1 cellular context compared by ENCODE assay signal in the genomic region with DNA sequence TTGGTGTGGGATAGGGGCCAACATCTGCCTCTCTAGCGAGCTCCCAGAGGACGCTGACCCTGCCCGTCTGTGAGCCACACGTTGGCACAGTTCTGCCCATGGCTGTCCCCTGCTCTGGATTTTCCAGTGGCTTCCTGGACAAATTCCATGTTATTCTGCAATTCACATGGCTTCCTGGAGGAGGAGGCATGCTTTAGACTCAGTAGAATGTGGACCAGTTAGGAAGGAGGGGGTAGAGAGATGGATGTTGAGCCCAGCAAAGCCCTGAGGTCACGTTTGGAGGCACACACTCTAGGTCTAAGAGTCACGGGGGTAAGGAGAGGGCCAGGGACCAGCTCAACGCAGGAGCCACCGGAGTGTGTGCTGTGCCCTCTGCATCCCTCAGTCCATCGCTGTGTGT.
A peak's percentile ranks its signal among the peaks of the same experiment; 100 is the strongest.
TF ChIP-seq lines count a peak whose summit lies in the region.

No MANE protein-coding gene starts in this region.

TF ChIP-seq in HepG2, 621 proteins besides CTCF, POLR2A, EP300 and RAD21:
- TF ChIP-seq ATAD3A (CRISPR knock-in tag; IDR thresholded peaks at IDR 0.05) (no peak), MBD4 (IDR thresholded peaks at IDR 0.05; ENCODE audit: borderline replicate concordance, low read length) (no peak), ZFP36 (IDR thresholded peaks at IDR 0.05; ENCODE audit: borderline replicate concordance, low read depth, low read length, partially characterized antibody) (peak; percentile 52)
